ENCODE assay signal across 9 cellular contexts in genomic region chr7:30321089-30321991, GRCh38. TPM values are rescaled to one million over a fixed set of nuclear protein-coding genes. Genes with fewer than 3 reads are reported as not detected.
DNase-seq lines count a peak whose midpoint lies in the region; ATAC-seq, FAIRE-seq and TF ChIP-seq lines count a peak whose summit lies in the region.
"Had no signal": no experiment of that assay in that cellular context is flagged by ENCODE, and none has a peak within 500 bp of the region (broad histone marks: within the 10 kb centered on the region; RNA-seq: fewer than 3 reads in every experiment).

No MANE protein-coding gene starts in this region.

- peak overlapping the region; percentile 21 to 23 for H3K27ac ChIP-seq in liver (ENCODE audit: low read depth in 1 of 2, low read length in 2 of 2)
- H3K27ac ChIP-seq in HepG2 (ENCODE audit: extremely low read length, insufficient read depth, low read length): no peak overlapping the region
- peak overlapping the region; percentile 59 for H3K27ac ChIP-seq in vagina
- no peak overlapping the region for H3K27ac ChIP-seq in caudate nucleus (ENCODE audit: low read depth, low read length)

- H4K20me1 ChIP-seq in HepG2 (ENCODE audit: insufficient read depth, low read length): no peaks in the 10 kb centered on the region; the same call in 1 of the 2 replicates

- peaks cover 59% of the 10 kb centered on the region for H3K4me1 Mint-ChIP-seq in activated T-helper 17 cell treated with anti-CD3 and anti-CD28 coated beads, Interleukin-2, amount 50 U/mL, for 72 hours

- H3K27me3 ChIP-seq in liver (ENCODE audit: control insufficient read depth in 4 of 4, insufficient read depth in 4 of 4, low read length in 3 of 4) (no peaks in the 10 kb centered on the region), HepG2 (ENCODE audit: control insufficient read depth in 1 of 2, insufficient read depth in 2 of 2, low read length in 2 of 2) (no peaks in the 10 kb centered on the region), vagina (no peaks in the 10 kb centered on the region)

- TF ChIP-seq CTCF in liver (IDR thresholded peaks at IDR 0.05; ENCODE audit: low read depth, low read length, missing input control) (no peak), HepG2 (CRISPR knock-in tag; IDR thresholded peaks at IDR 0.05) (no peak), vagina (IDR thresholded peaks at IDR 0.05) (no peak), lower leg skin (IDR thresholded peaks at IDR 0.05) (no peak)

- TF ChIP-seq POLR2A in HepG2 (IDR thresholded peaks at IDR 0.05; ENCODE audit: insufficient read depth in 1 of 2, low read depth in 2 of 2, low read length in 2 of 2): no peak
- no peak for TF ChIP-seq POLR2A in vagina (IDR thresholded peaks at IDR 0.05)
- TF ChIP-seq POLR2A in lower leg skin (IDR thresholded peaks at IDR 0.05): no peak

- POLR2A ChIA-PET in HepG2 (lab: Yijun Ruan, JAX): no interaction called here

- peaks cover 0 to 18% (median 2%) of the 10 kb centered on the region in 4 donors for H3K4me1 ChIP-seq in liver (ENCODE audit: control insufficient read depth in 4 of 4, insufficient read depth in 4 of 4, low read length in 3 of 4)
- H3K4me1 ChIP-seq in HepG2 (ENCODE audit: insufficient read depth, low read length): peaks cover 15% of the 10 kb centered on the region
- H3K4me1 ChIP-seq in vagina: peaks cover 42% of the 10 kb centered on the region

- H2AFZ ChIP-seq in HepG2 (ENCODE audit: low read length): no peak overlapping the region

- no peak overlapping the region for H3K9ac ChIP-seq in liver (ENCODE audit: low read depth in 1 of 2, low read length in 2 of 2)
- H3K9ac ChIP-seq in HepG2 (ENCODE audit: insufficient read depth, low read depth, low read length): no peak overlapping the region

- in situ Hi-C loops in HepG2 (cut with HindIII; ENCODE audit: extremely low pct_ligation_motif_present, low pct_unique_long_range_greater_than_20kb): no loop called here

- DNase-seq in HepG2 (ENCODE audit: low spot score) (no peak), left lobe of liver (ENCODE audit: low spot score) (no peak), vagina (ENCODE audit: extremely low spot score in 2 of 2) (no peak), caudate nucleus (lab: John Stamatoyannopoulos, UW) (no peak), lower leg skin (ENCODE audit: low spot score in 2 of 2) (no peak)
- DNase-seq: NCI-H226 had no signal

- TF ChIP-seq EP300 in HepG2 (IDR thresholded peaks at IDR 0.05; ENCODE audit: low read depth in 2 of 2, low read length in 2 of 2) (no peak), HepG2 (CRISPR knock-in tag; IDR thresholded peaks at IDR 0.05; ENCODE audit: borderline replicate concordance) (no peak)

- H3K79me2 ChIP-seq in HepG2 (ENCODE audit: insufficient read depth, low read length): peaks cover 36% of the 10 kb centered on the region

- ATAC-seq in HepG2: no peak
- no peak for ATAC-seq in activated T-helper 17 cell treated with anti-CD3 and anti-CD28 coated beads, Interleukin-2, amount 50 U/mL, for 72 hours (replicated peaks)
- peak; percentile 41 for ATAC-seq in left lobe of liver
- ATAC-seq in HG03196 (IDR thresholded peaks at IDR 0.05; ENCODE audit: unreplicated experiment): no peak

- peaks cover 0 to 2% (median 0%) of the 10 kb centered on the region in 4 donors for H3K36me3 ChIP-seq in liver (ENCODE audit: control insufficient read depth in 4 of 4, insufficient read depth in 3 of 4, low read depth in 1 of 4, low read length in 3 of 4)
- H3K36me3 ChIP-seq in HepG2 (replicated peaks in 1 of 2; ENCODE audit: control insufficient read depth in 1 of 2, insufficient read depth in 2 of 2, low read length in 2 of 2): peaks cover 0 to 3% of the 10 kb centered on the region in 2 experiments; a peak in 1 of 5 replicates
- H3K36me3 ChIP-seq in vagina: no peaks in the 10 kb centered on the region

- 50% methylated on average over 8 of the region's 8 CpGs for WGBS in liver
- 94% methylated on average over 8 of the region's 8 CpGs for WGBS in HepG2 (ENCODE audit: low lambda C conversion rate)
- 26 to 31% methylated on average over 8 of the region's 8 CpGs for WGBS in lower leg skin, 2 donors

- H3K9me3 ChIP-seq in liver (ENCODE audit: control insufficient read depth in 4 of 4, low read length in 3 of 4): no peaks in the 10 kb centered on the region
- no peaks in the 10 kb centered on the region for H3K9me3 ChIP-seq in HepG2 (ENCODE audit: low read length)
- H3K9me3 ChIP-seq in vagina: no peaks in the 10 kb centered on the region

- H3K27me3 Mint-ChIP-seq in activated T-helper 17 cell treated with anti-CD3 and anti-CD28 coated beads, Interleukin-2, amount 50 U/mL, for 72 hours: no peaks in the 10 kb centered on the region

- peaks cover 19% of the 10 kb centered on the region for H3K36me3 Mint-ChIP-seq in activated T-helper 17 cell treated with anti-CD3 and anti-CD28 coated beads, Interleukin-2, amount 50 U/mL, for 72 hours (ENCODE audit: low read depth)

- CTCF ChIA-PET in HepG2 (lab: Yijun Ruan, JAX; ENCODE audit: low intra/inter-chr PET ratio, low total read pairs): no interaction called here

- no peak overlapping the region for H3K4me2 ChIP-seq in HepG2 (ENCODE audit: low read depth, low read length)

- intact Hi-C loops in HepG2 (cut with micrococcal nuclease; ENCODE audit: unreplicated experiment) (no loop called here), vagina (cut with DNase I) (no loop called here), lower leg skin (cut with DNase I; ENCODE audit: low total_unique reads) (no loop called here)

- no peaks in the 10 kb centered on the region for H3K9me3 Mint-ChIP-seq in activated T-helper 17 cell treated with anti-CD3 and anti-CD28 coated beads, Interleukin-2, amount 50 U/mL, for 72 hours

- TF ChIP-seq RAD21 in liver (IDR thresholded peaks at IDR 0.05) (no peak), HepG2 (CRISPR knock-in tag; IDR thresholded peaks at IDR 0.05) (no peak)

- H3K4me3 Mint-ChIP-seq in activated T-helper 17 cell treated with anti-CD3 and anti-CD28 coated beads, Interleukin-2, amount 50 U/mL, for 72 hours: peak overlapping the region; percentile 92

- no TSS peak for BruUV-seq in HepG2 (replicated peaks; lab: Mats Ljungman, UMichigan)

- peak overlapping the region in 1 of 3 donors; percentile 1 for H3K4me3 ChIP-seq in liver (ENCODE audit: low read depth in 1 of 3, low read length in 3 of 3)
- no peak overlapping the region for H3K4me3 ChIP-seq in HepG2 (replicated peaks in 1 of 3; ENCODE audit: insufficient read depth in 1 of 3, low read depth in 2 of 3, low read length in 3 of 3)
- H3K4me3 ChIP-seq in vagina: peak overlapping the region; percentile 0 to 16
- H3K4me3 ChIP-seq in lower leg skin (ENCODE audit: low read depth, poor library complexity, severe bottlenecking): no peak overlapping the region

- peak overlapping the region; percentile 92 for H3K27ac Mint-ChIP-seq in activated T-helper 17 cell treated with anti-CD3 and anti-CD28 coated beads, Interleukin-2, amount 50 U/mL, for 72 hours

- FAIRE-seq in HepG2 (lab: Jason Lieb, UNC): no peak

TF ChIP-seq in liver, 16 proteins besides CTCF, POLR2A, EP300 and RAD21:
- TF ChIP-seq ATF3 (IDR thresholded peaks at IDR 0.05): no peak
- no peak for TF ChIP-seq SP1 (IDR thresholded peaks at IDR 0.05)

TF ChIP-seq in HepG2, 621 proteins besides CTCF, POLR2A, EP300 and RAD21 (continues in another document):
- TF ChIP-seq ZNF333 (CRISPR knock-in tag; IDR thresholded peaks at IDR 0.05; ENCODE audit: borderline replicate concordance) (no peak), ZNF12 (CRISPR knock-in tag; IDR thresholded peaks at IDR 0.05) (no peak), ZNF468 (CRISPR knock-in tag; IDR thresholded peaks at IDR 0.05) (no peak), ARNT (IDR thresholded peaks at IDR 0.05) (no peak), HIVEP1 (CRISPR knock-in tag; IDR thresholded peaks at IDR 0.05) (no peak), SMYD3 (CRISPR knock-in tag; IDR thresholded peaks at IDR 0.05) (no peak), TBP (CRISPR knock-in tag; IDR thresholded peaks at IDR 0.05) (no peak), MED8 (CRISPR knock-in tag; IDR thresholded peaks at IDR 0.05; ENCODE audit: insufficient replicate concordance) (no peak), WIZ (CRISPR knock-in tag; IDR thresholded peaks at IDR 0.05) (no peak), ZFP37 (CRISPR knock-in tag; IDR thresholded peaks at IDR 0.05; ENCODE audit: borderline replicate concordance) (no peak)

RNA-seq across cellular contexts. Expression of gene ZNRF2, which starts 36.9 kb away (rescaled TPM):
- 10 to 100 TPM; 16.6 to 30.0 TPM for total RNA-seq in liver
- 1 to 10 TPM; 6.9 to 8.8 TPM for polyA plus RNA-seq in liver
- 6.9 and 7.7 TPM in 2 replicates for total RNA-seq in HepG2 (2016; rRNA removed; fragmentation: Illumina TruSeq; extraction: Trizol)
- 3.0 and 3.2 TPM in 2 replicates for total RNA-seq in HepG2 (2016; cell fraction: cytosol; rRNA removed; fragmentation: Illumina TruSeq; extraction: Trizol; ENCODE audit: low read depth)
- 7.3 and 7.6 TPM in 2 replicates for total RNA-seq in HepG2 (2016; cell fraction: insoluble cytoplasmic fraction; rRNA removed; fragmentation: Illumina TruSeq; extraction: Trizol)
- 6.7 and 7.1 TPM in 2 replicates for total RNA-seq in HepG2 (2016; cell fraction: membrane; rRNA removed; fragmentation: Illumina TruSeq; extraction: Trizol)
- 13.5 and 14.4 TPM in 2 replicates for total RNA-seq in HepG2 (2016; cell fraction: nucleus; rRNA removed; fragmentation: Illumina TruSeq; extraction: Trizol)
- polyA plus RNA-seq in HepG2 (2011; rRNA removed): 2.6 and 3.5 TPM in 2 replicates
- polyA plus RNA-seq in HepG2 (2011; cell fraction: cytosol; rRNA removed): 1.8 and 2.3 TPM in 2 replicates
- 3.4 TPM in 2 replicates for polyA plus RNA-seq in HepG2 (2011; cell fraction: nucleus; rRNA removed)
- polyA plus RNA-seq in HepG2 (2012): 3.9 and 4.5 TPM in 2 replicates
- polyA plus RNA-seq in HepG2 (2016; cell fraction: cytosol; fragmentation: Illumina TruSeq; extraction: Trizol; ENCODE audit: low read depth): 2.5 and 2.9 TPM in 2 replicates
- 8.1 and 8.6 TPM in 2 replicates for polyA plus RNA-seq in HepG2 (2016; cell fraction: insoluble cytoplasmic fraction; fragmentation: Illumina TruSeq; extraction: Trizol; ENCODE audit: low read depth)
- 5.2 and 5.5 TPM in 2 replicates for polyA plus RNA-seq in HepG2 (2016; cell fraction: membrane; fragmentation: Illumina TruSeq; extraction: Trizol; ENCODE audit: low read depth)
- polyA plus RNA-seq in HepG2 (2016; cell fraction: nucleus; fragmentation: Illumina TruSeq; extraction: Trizol; ENCODE audit: insufficient read depth, low read depth): 7.3 and 7.8 TPM in 2 replicates
- 1.5 and 1.9 TPM in 2 replicates for polyA minus RNA-seq in HepG2 (2011; rRNA and poly(A)+ RNA removed; ENCODE audit: low replicate concordance)
- polyA minus RNA-seq in HepG2 (2011; cell fraction: cytosol; rRNA and poly(A)+ RNA removed): 5.7 and 6.2 TPM in 2 replicates
- polyA minus RNA-seq in HepG2 (2011; cell fraction: nucleus; rRNA and poly(A)+ RNA removed): 21.9 and 25.9 TPM in 2 replicates
- 1 to 10 TPM; 6.7 to 9.8 TPM for total RNA-seq in activated T-helper 17 cell treated with anti-CD3 and anti-CD28 coated beads, Interleukin-2, amount 50 U/mL, for 72 hours
- total RNA-seq in left lobe of liver: 18.6 TPM
- total RNA-seq in vagina: 21.9 TPM
- total RNA-seq in lower leg skin: 10 to 100 TPM; 32.9 to 43.1 (median 35.4) TPM

Comparison
In these comparisons a context has a peak if more than half of its experiments do, and no peak if none do; other contexts are left out.
1. H3K27ac ChIP-seq: peak in liver (2 of 2) and vagina (single experiment); none in HepG2 (single experiment) and caudate nucleus (single experiment).
2. H3K4me3 ChIP-seq: peak in vagina (2 of 2); none in HepG2 (0 of 3) and lower leg skin (single experiment).